17 cellular contexts compared by ENCODE assay signal in genomic region chr18:67957684-67958083, GRCh38.
A peak's percentile ranks its signal among the peaks of the same experiment; 100 is the strongest.
DNase-seq lines count a peak whose midpoint lies in the region; ATAC-seq and TF ChIP-seq lines count a peak whose summit lies in the region.
"Had no signal": no experiment of that assay in that cellular context is flagged by ENCODE, and none has a peak within 500 bp of the region (broad histone marks: within the 10 kb centered on the region; RNA-seq: fewer than 3 reads in every experiment).

No MANE protein-coding gene starts in this region.

- CTCF ChIA-PET in WTC11 (lab: Charles Lee), result interaction anchor here (0.6 kb wide), 1 partner anchor 442 kb away, joined by 3 read pairs; no protein-coding TSS in a partner anchor
- CTCF ChIA-PET in activated CD8-positive, alpha-beta T cell treated with anti-CD3 and anti-CD28 coated beads for 36 hours (lab: Charles Lee), result interaction anchor here (1.0 kb wide), 1 partner anchor 12 kb away, joined by 5 read pairs; no protein-coding TSS in a partner anchor

- H2BK15ac ChIP-seq in neuronal stem cell (ENCODE audit: low read length), result no peak overlapping the region

- H3K27ac ChIP-seq in GM23338 (ENCODE audit: low read depth) (no peak overlapping the region), neuronal stem cell (replicated peaks; ENCODE audit: low read length) (no peak overlapping the region)
- H3K27ac ChIP-seq: BLaER1 had no signal

- no peak overlapping the region for H4K91ac ChIP-seq in neuronal stem cell (ENCODE audit: low read depth, low read length, poor library complexity)

- ATAC-seq in GM23338 (peak; percentile 55), WTC11 (no peak), GM18873 (IDR thresholded peaks at IDR 0.05; ENCODE audit: low FRiP score, unreplicated experiment) (no peak), GM19455 (IDR thresholded peaks at IDR 0.05; ENCODE audit: unreplicated experiment) (no peak)
- ATAC-seq in effector memory CD8-positive, alpha-beta T cell (replicated peaks), result no peak
- no peak for ATAC-seq in activated CD8-positive, alpha-beta T cell treated with anti-CD3 and anti-CD28 coated beads for 36 hours

- WGBS in neuronal stem cell (ENCODE audit: extremely low coverage in 2 of 2, insufficient read length in 2 of 2, insufficient replicate concordance in 1 of 2), 2 donors, result no CpG with 5 or more reads among the region's 2 CpGs

- H3K36me3 Mint-ChIP-seq in GM23338 (ENCODE audit: low read depth) (no peaks in the 10 kb centered on the region), WTC11 (no peaks in the 10 kb centered on the region)
- H3K36me3 Mint-ChIP-seq in effector memory CD8-positive, alpha-beta T cell (ENCODE audit: insufficient read depth), result no peaks in the 10 kb centered on the region
- no peaks in the 10 kb centered on the region for H3K36me3 Mint-ChIP-seq in activated CD8-positive, alpha-beta T cell treated with anti-CD3 and anti-CD28 coated beads for 36 hours (ENCODE audit: low read depth)
- H3K36me3 Mint-ChIP-seq: CD14-positive monocyte; CD4-positive, alpha-beta memory T cell had no signal

- H3K9ac ChIP-seq in neuronal stem cell (ENCODE audit: low read depth, low read length, poor library complexity), result no peak overlapping the region
- H3K9ac ChIP-seq: BLaER1 had no signal

- no peak overlapping the region for H4K8ac ChIP-seq in neuronal stem cell (ENCODE audit: low read depth, low read length)

- H3K79me2 ChIP-seq in GM23338 (replicated peaks; ENCODE audit: insufficient read depth), result no peaks in the 10 kb centered on the region

- H3K4ac ChIP-seq in neuronal stem cell (ENCODE audit: low read length), result no peak overlapping the region

- TF ChIP-seq CTCF in GM23338 (conservative IDR thresholded peaks at IDR 0.05; ENCODE audit: low read depth in 2 of 2) (no peak), WTC11 (IDR thresholded peaks at IDR 0.05) (no peak)
- TF ChIP-seq CTCF in activated CD8-positive, alpha-beta T cell treated with anti-CD3 and anti-CD28 coated beads for 36 hours (IDR thresholded peaks at IDR 0.05), result no peak

- H2AFZ ChIP-seq in GM23338 (no peak overlapping the region), neuronal stem cell (ENCODE audit: low read length) (peak overlapping the region; percentile 38)

- intact Hi-C loops in activated CD8-positive, alpha-beta T cell treated with anti-CD3 and anti-CD28 coated beads for 36 hours (cut with micrococcal nuclease), result no loop called here

- H3K27me3 ChIP-seq in GM23338 (ENCODE audit: insufficient read depth), result no peaks in the 10 kb centered on the region
- no peaks in the 10 kb centered on the region for H3K27me3 ChIP-seq in neuronal stem cell (ENCODE audit: control insufficient read depth in 3 of 3, insufficient read depth in 3 of 3, low read depth in 1 of 3, low read length in 3 of 3)
- H3K27me3 ChIP-seq: BLaER1 had no signal

- H2BK12ac ChIP-seq in neuronal stem cell (ENCODE audit: low read length), result no peak overlapping the region

- H3K4me1 ChIP-seq in GM23338 (ENCODE audit: insufficient read depth) (peaks cover 40% of the 10 kb centered on the region), neuronal stem cell (ENCODE audit: control insufficient read depth in 2 of 2, insufficient read depth in 1 of 2, low read depth in 1 of 2, low read length in 2 of 2) (peaks cover 2 to 10% of the 10 kb centered on the region in 2 donors)
- H3K4me1 ChIP-seq: BLaER1 had no signal

- H3K9me3 ChIP-seq in neuronal stem cell (replicated peaks in 1 of 2; ENCODE audit: control insufficient read depth in 2 of 2, insufficient read depth in 1 of 2, low read depth in 1 of 2, low read length in 2 of 2), result no peaks in the 10 kb centered on the region
- H3K9me3 ChIP-seq: BLaER1 had no signal

- no peak overlapping the region for H3K4me3 ChIP-seq in GM23338
- no peak overlapping the region for H3K4me3 ChIP-seq in neuronal stem cell (ENCODE audit: low read length in 2 of 2)
- H3K4me3 ChIP-seq: BLaER1 had no signal

- H3K4me3 Mint-ChIP-seq in GM23338 (no peak overlapping the region), WTC11 (peak overlapping the region; percentile 29; the same call in 1 of the 2 replicates)
- no peak overlapping the region for H3K4me3 Mint-ChIP-seq in effector memory CD8-positive, alpha-beta T cell
- H3K4me3 Mint-ChIP-seq in activated CD8-positive, alpha-beta T cell treated with anti-CD3 and anti-CD28 coated beads for 36 hours, result no peak overlapping the region
- H3K4me3 Mint-ChIP-seq: CD14-positive monocyte; CD4-positive, alpha-beta memory T cell had no signal

- H3K9me3 Mint-ChIP-seq in GM23338, result no peaks in the 10 kb centered on the region; the same call in 2 of the 3 replicates
- H3K9me3 Mint-ChIP-seq in WTC11, result no peaks in the 10 kb centered on the region
- H3K9me3 Mint-ChIP-seq in effector memory CD8-positive, alpha-beta T cell, result peaks cover 0 to 4% of the 10 kb centered on the region in 2 donors
- H3K9me3 Mint-ChIP-seq in activated CD8-positive, alpha-beta T cell treated with anti-CD3 and anti-CD28 coated beads for 36 hours, result no peaks in the 10 kb centered on the region

- no peak for DNase-seq in GM23338 (ENCODE audit: low spot score)
- DNase-seq in NCI-H748 (lab: John Stamatoyannopoulos, UW; ENCODE audit: unreplicated experiment), result peak; percentile 74
- DNase-seq in WTC11 (ENCODE audit: low spot score), result no peak
- DNase-seq in neuronal stem cell (ENCODE audit: low spot score), result no peak
- no peak for DNase-seq in effector memory CD8-positive, alpha-beta T cell
- no peak for DNase-seq in activated CD8-positive, alpha-beta T cell treated with anti-CD3 and anti-CD28 coated beads for 36 hours
- DNase-seq: 8988T; CD4-positive, alpha-beta memory T cell; DMS153; DMS79; GDM1; HCEC 1CT; IMR-90 had no signal

- H3F3A ChIP-seq in GM23338 (replicated peaks; ENCODE audit: low read depth), result no peaks in the 10 kb centered on the region

- no peak overlapping the region for H2BK120ac ChIP-seq in neuronal stem cell (ENCODE audit: low read depth, low read length)

- H3K4me1 Mint-ChIP-seq in GM23338 (peaks cover 39% of the 10 kb centered on the region), WTC11 (peaks cover 40% of the 10 kb centered on the region)
- H3K4me1 Mint-ChIP-seq in effector memory CD8-positive, alpha-beta T cell (ENCODE audit: low read depth in 2 of 2), result no peaks in the 10 kb centered on the region
- no peaks in the 10 kb centered on the region for H3K4me1 Mint-ChIP-seq in activated CD8-positive, alpha-beta T cell treated with anti-CD3 and anti-CD28 coated beads for 36 hours (ENCODE audit: low read depth)
- H3K4me1 Mint-ChIP-seq: CD14-positive monocyte had no signal

- no peak overlapping the region for H3K23ac ChIP-seq in neuronal stem cell (ENCODE audit: low read depth, low read length, poor library complexity)

- H3K27me3 Mint-ChIP-seq in GM23338 (ENCODE audit: insufficient read depth, low read depth, poor library complexity), result peaks cover 4% of the 10 kb centered on the region
- H3K27me3 Mint-ChIP-seq in WTC11 (ENCODE audit: low read depth), result peaks cover 11% of the 10 kb centered on the region
- no peaks in the 10 kb centered on the region for H3K27me3 Mint-ChIP-seq in effector memory CD8-positive, alpha-beta T cell
- H3K27me3 Mint-ChIP-seq in activated CD8-positive, alpha-beta T cell treated with anti-CD3 and anti-CD28 coated beads for 36 hours, result no peaks in the 10 kb centered on the region

- no peaks in the 10 kb centered on the region for H3K9me2 ChIP-seq in GM23338 (ENCODE audit: insufficient read depth)

- no peak overlapping the region for H2BK5ac ChIP-seq in neuronal stem cell (ENCODE audit: low read length)

- H3K27ac Mint-ChIP-seq in GM23338 (no peak overlapping the region), WTC11 (no peak overlapping the region)
- H3K27ac Mint-ChIP-seq in effector memory CD8-positive, alpha-beta T cell, result no peak overlapping the region
- H3K27ac Mint-ChIP-seq in activated CD8-positive, alpha-beta T cell treated with anti-CD3 and anti-CD28 coated beads for 36 hours, result no peak overlapping the region
- H3K27ac Mint-ChIP-seq: CD14-positive monocyte; CD4-positive, alpha-beta memory T cell had no signal

- H3K4me2 ChIP-seq in GM23338 (peak overlapping the region; percentile 15; the same call in 1 of the 2 replicates), neuronal stem cell (ENCODE audit: insufficient read depth, low read length, poor library complexity, severe bottlenecking) (no peak overlapping the region)
- H3K4me2 ChIP-seq: BLaER1 had no signal

- no peak overlapping the region for H3K14ac ChIP-seq in neuronal stem cell (ENCODE audit: low read length)

- POLR2A ChIA-PET in WTC11 (lab: Charles Lee), result interaction anchor here (0.5 to 0.9 kb wide), 2 partner anchors 16 to 20 kb away, joined by 3 read pairs; no protein-coding TSS in a partner anchor
- POLR2A ChIA-PET in activated CD8-positive, alpha-beta T cell treated with anti-CD3 and anti-CD28 coated beads for 36 hours (lab: Charles Lee), result no interaction called here

- H3K36me3 ChIP-seq in GM23338 (ENCODE audit: insufficient read depth) (no peaks in the 10 kb centered on the region), neuronal stem cell (replicated peaks in 1 of 2; ENCODE audit: control insufficient read depth in 2 of 2, insufficient read depth in 2 of 2, low read length in 2 of 2) (no peaks in the 10 kb centered on the region)
- H3K36me3 ChIP-seq: BLaER1 had no signal

- no peak overlapping the region for H2AK5ac ChIP-seq in neuronal stem cell (ENCODE audit: low read depth, low read length)

- H4K20me1 ChIP-seq in GM23338 (replicated peaks; ENCODE audit: insufficient read depth), result no peaks in the 10 kb centered on the region
- H4K20me1 ChIP-seq: BLaER1 had no signal

- H3K79me1 ChIP-seq in neuronal stem cell (ENCODE audit: low read depth, low read length), result no peaks in the 10 kb centered on the region

- no peak overlapping the region for H3K18ac ChIP-seq in neuronal stem cell (ENCODE audit: low read length)

TF ChIP-seq in GM23338, 12 proteins besides CTCF, POLR2A, EP300 and RAD21 (continues in another document):
- TF ChIP-seq EZH2 (IDR thresholded peaks at IDR 0.05; ENCODE audit: low read depth, unreplicated experiment) (no peak), ZNF114 (CRISPR knock-in tag; IDR thresholded peaks at IDR 0.05) (no peak), CREB1 (CRISPR knock-in tag; IDR thresholded peaks at IDR 0.05; ENCODE audit: low read depth) (no peak)

TF ChIP-seq in WTC11, 78 proteins besides CTCF, POLR2A, EP300 and RAD21:
- TF ChIP-seq MLX (CRISPR knock-in tag; IDR thresholded peaks at IDR 0.05) (no peak), NR1H2 (CRISPR knock-in tag; IDR thresholded peaks at IDR 0.05) (no peak), SMAD4 (CRISPR knock-in tag; IDR thresholded peaks at IDR 0.05) (no peak)
